Comparison of ENCODE assay signal across 1 cellular context in the genomic region with DNA sequence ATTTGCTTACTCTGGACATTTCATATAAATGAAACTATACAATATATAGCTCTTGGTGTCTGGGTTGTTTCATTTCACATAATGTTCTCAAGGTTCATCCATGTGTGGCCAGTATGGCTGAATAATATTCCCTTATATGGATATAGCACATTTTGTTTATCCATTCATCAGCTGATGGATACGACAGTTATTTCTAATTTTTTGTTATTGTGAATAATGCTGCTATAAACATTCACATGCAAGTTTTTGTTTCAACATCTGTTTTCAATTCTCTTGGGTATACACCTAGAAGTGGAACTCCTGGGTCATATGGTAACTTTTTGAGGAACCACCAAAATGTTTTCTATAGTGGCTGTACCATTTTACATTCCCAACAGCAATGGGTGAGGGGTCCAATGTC.
TF ChIP-seq lines count a peak whose summit lies in the region.

No MANE protein-coding gene starts in this region.

TF ChIP-seq in GM23338, 12 proteins besides CTCF, POLR2A, EP300 and RAD21 (continued from another document):
- TF ChIP-seq, protein P1, sequence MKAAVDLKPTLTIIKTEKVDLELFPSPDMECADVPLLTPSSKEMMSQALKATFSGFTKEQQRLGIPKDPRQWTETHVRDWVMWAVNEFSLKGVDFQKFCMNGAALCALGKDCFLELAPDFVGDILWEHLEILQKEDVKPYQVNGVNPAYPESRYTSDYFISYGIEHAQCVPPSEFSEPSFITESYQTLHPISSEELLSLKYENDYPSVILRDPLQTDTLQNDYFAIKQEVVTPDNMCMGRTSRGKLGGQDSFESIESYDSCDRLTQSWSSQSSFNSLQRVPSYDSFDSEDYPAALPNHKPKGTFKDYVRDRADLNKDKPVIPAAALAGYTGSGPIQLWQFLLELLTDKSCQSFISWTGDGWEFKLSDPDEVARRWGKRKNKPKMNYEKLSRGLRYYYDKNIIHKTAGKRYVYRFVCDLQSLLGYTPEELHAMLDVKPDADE (IDR thresholded peaks at IDR 0.05) = no peak
- no peak for TF ChIP-seq ZNF114 (CRISPR knock-in tag; IDR thresholded peaks at IDR 0.05)
- no peak for TF ChIP-seq JUNB (IDR thresholded peaks at IDR 0.05; ENCODE audit: unreplicated experiment)
- TF ChIP-seq ZNF462 (CRISPR knock-in tag; IDR thresholded peaks at IDR 0.05) = no peak
- no peak for TF ChIP-seq REST (IDR thresholded peaks at IDR 0.05; ENCODE audit: unreplicated experiment)
